ENCODE assay signal across 8 cellular contexts in genomic region chr1:114581335-114582287, GRCh38. TPM values are rescaled to one million over a fixed set of nuclear protein-coding genes. Genes with fewer than 3 reads are reported as not detected.
A peak's percentile ranks its signal among the peaks of the same experiment; 100 is the strongest.
DNase-seq lines count a peak whose midpoint lies in the region; ATAC-seq and TF ChIP-seq lines count a peak whose summit lies in the region.

Gene BCAS2 (minus strand): TSS chr1:114581615. CDS start chr1:114581591, 24 bp downstream.

- peaks cover 0 to 3% of the 10 kb centered on the region in 2 donors for H3K27me3 Mint-ChIP-seq in natural killer cell treated with Interleukin-12 subunit alpha and Interleukin-12 subunit beta and Interleukin-15 and Interleukin-18, amount 100 ng/mL, for 72 hours

- H3K4me3 ChIP-seq in H7 (ENCODE audit: insufficient read depth, low read depth, low read length): peak within 1 kb of the TSS; percentile 89
- peak within 1 kb of the TSS; percentile 81 for H3K4me3 ChIP-seq in fibroblast of pulmonary artery (replicated peaks; ENCODE audit: low read depth, low read length)

- DNase-seq in ELF-1 (ENCODE audit: low read depth, low spot score): peak; percentile 98
- DNase-seq in H7: peak; percentile 61
- DNase-seq in M059J (ENCODE audit: low read depth): peak; percentile 98
- DNase-seq in SHP77 (lab: John Stamatoyannopoulos, UW): peak; percentile 97 to 98
- DNase-seq in activated effector memory CD4-positive, alpha-beta T cell treated with Interleukin-2 at 50 U/mL for 16 hours: peak; percentile 93
- peak; percentile 99 for DNase-seq in fibroblast of pulmonary artery (ENCODE audit: low read depth)
- peak; percentile 95 for DNase-seq in natural killer cell treated with Interleukin-12 subunit alpha and Interleukin-12 subunit beta and Interleukin-15 and Interleukin-18, amount 100 ng/mL, for 72 hours (ENCODE audit: low spot score)
- peak; percentile 91 for DNase-seq in stimulated activated naive CD8-positive, alpha-beta T cell treated with anti-CD3 and anti-CD28 coated beads, Interleukin-15, Interleukin-2, amounts not matched to agents 100 U/mL and 50 U/mL, for 24 hours

- no peaks in the 10 kb centered on the region for H3K27me3 ChIP-seq in H7 (ENCODE audit: control insufficient read depth, insufficient read depth, low read length)

- peaks cover 5% of the 10 kb centered on the region for H3K36me3 ChIP-seq in H7 (replicated peaks; ENCODE audit: control insufficient read depth, insufficient read depth, low read length)

- H3K27ac Mint-ChIP-seq in natural killer cell treated with Interleukin-12 subunit alpha and Interleukin-12 subunit beta and Interleukin-15 and Interleukin-18, amount 100 ng/mL, for 72 hours: peak within 1 kb of the TSS; percentile 95 to 97

- TF ChIP-seq CTCF in fibroblast of pulmonary artery (IDR thresholded peaks at IDR 0.05; ENCODE audit: low read length, missing control alignments): no peak

- H3K9me3 Mint-ChIP-seq in natural killer cell treated with Interleukin-12 subunit alpha and Interleukin-12 subunit beta and Interleukin-15 and Interleukin-18, amount 100 ng/mL, for 72 hours: no peaks in the 10 kb centered on the region

- peak; percentile 99 for ATAC-seq in natural killer cell treated with Interleukin-12 subunit alpha and Interleukin-12 subunit beta and Interleukin-15 and Interleukin-18, amount 100 ng/mL, for 72 hours
- ATAC-seq in stimulated activated naive CD8-positive, alpha-beta T cell treated with anti-CD3 and anti-CD28 coated beads, Interleukin-15, Interleukin-2, amounts not matched to agents 100 U/mL and 50 U/mL, for 24 hours: peak; percentile 99

- H3K36me3 Mint-ChIP-seq in natural killer cell treated with Interleukin-12 subunit alpha and Interleukin-12 subunit beta and Interleukin-15 and Interleukin-18, amount 100 ng/mL, for 72 hours: peaks cover 14% of the 10 kb centered on the region

- H3K4me1 Mint-ChIP-seq in natural killer cell treated with Interleukin-12 subunit alpha and Interleukin-12 subunit beta and Interleukin-15 and Interleukin-18, amount 100 ng/mL, for 72 hours (ENCODE audit: low read depth in 2 of 2): peaks cover 19 to 23% of the 10 kb centered on the region in 2 donors

- peak within 1 kb of the TSS; percentile 97 for H3K4me3 Mint-ChIP-seq in natural killer cell treated with Interleukin-12 subunit alpha and Interleukin-12 subunit beta and Interleukin-15 and Interleukin-18, amount 100 ng/mL, for 72 hours

RNA-seq across cellular contexts. Expression of gene BCAS2, which starts in this region (rescaled TPM):
- total RNA-seq in H7 (2014; rRNA removed; shearing (Covaris generic)): 50.0 and 66.3 TPM in 2 replicates
- 95.7 and 99.6 TPM in 2 replicates for total RNA-seq in M059J (2014; rRNA removed; shearing (Covaris generic))
- total RNA-seq in natural killer cell treated with Interleukin-12 subunit alpha and Interleukin-12 subunit beta and Interleukin-15 and Interleukin-18, amount 100 ng/mL, for 72 hours: 10 to 100 TPM; 34.7 to 44.2 TPM

Comparison
In these comparisons a context has a peak if more than half of its experiments do, and no peak if none do; other contexts are left out.
1. Peak in every context shown above with its lines: DNase-seq, ATAC-seq and H3K4me3 ChIP-seq.